ENCODE assay signal across 22 cellular contexts in the genomic region with DNA sequence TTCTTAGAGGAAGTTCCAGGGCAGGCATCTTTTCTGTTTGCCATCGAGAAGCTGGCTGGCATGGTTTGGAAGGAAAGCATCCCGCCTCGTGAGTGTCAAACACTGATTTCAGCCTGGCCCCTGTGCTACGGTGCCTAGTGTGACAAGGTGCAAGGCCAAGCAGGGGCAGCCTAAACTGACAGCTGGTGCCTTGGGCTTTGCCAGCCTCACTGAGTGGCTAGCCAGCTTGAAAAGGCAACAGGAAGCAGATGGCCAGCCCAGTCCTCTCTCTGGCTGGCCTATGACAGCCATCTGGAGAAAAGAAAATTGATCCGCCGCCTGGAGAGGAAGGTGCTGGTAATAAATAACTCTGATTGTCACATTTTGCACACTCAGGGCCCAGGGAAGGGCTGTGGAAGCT. TPM values are rescaled to one million over a fixed set of nuclear protein-coding genes. Genes with fewer than 3 reads are reported as not detected.
DNase-seq lines count a peak whose midpoint lies in the region; ATAC-seq, FAIRE-seq and TF ChIP-seq lines count a peak whose summit lies in the region.
"Had no signal": no experiment of that assay in that cellular context is flagged by ENCODE, and none has a peak within 500 bp of the region (broad histone marks: within the 10 kb centered on the region; RNA-seq: fewer than 3 reads in every experiment).

No MANE protein-coding gene starts in this region.

- TF ChIP-seq RAD21 in SK-N-SH (IDR thresholded peaks at IDR 0.05; ENCODE audit: low read length), result no peak
- TF ChIP-seq RAD21 in H1 (IDR thresholded peaks at IDR 0.05 in 1 of 2, conservative IDR thresholded peaks at IDR 0.05 in 1 of 2; ENCODE audit: low read depth in 2 of 2, low read length in 2 of 2), result no peak

- H3K4me3 ChIP-seq in SK-N-SH (ENCODE audit: low read depth in 2 of 2, low read length in 1 of 2) (no peak overlapping the region), H1 (ENCODE audit: extremely low read depth in 1 of 4, insufficient read depth in 2 of 4, low read depth in 3 of 4, low read length in 4 of 4) (no peak overlapping the region)
- H3K4me3 ChIP-seq: left ventricle myocardium inferior, uterus had no signal

- H3K27ac ChIP-seq in SK-N-SH (ENCODE audit: low read depth in 2 of 2, low read length in 1 of 2), result no peak overlapping the region
- no peak overlapping the region for H3K27ac ChIP-seq in H1 (ENCODE audit: low read depth, low read length)
- H3K27ac ChIP-seq: foreskin keratinocyte, left ventricle myocardium inferior, uterus had no signal

- H4K8ac ChIP-seq in H1 (ENCODE audit: extremely low read depth, insufficient read depth, low read length), result 0 out of 2 replicates have a peak overlapping the region, but pooled peaks have one; percentile 12

- H3K4me2 ChIP-seq in SK-N-SH (no peak overlapping the region), H1 (ENCODE audit: insufficient read depth in 1 of 2, low read depth in 2 of 2, low read length in 2 of 2) (no peak overlapping the region)

- FAIRE-seq in H1 (lab: Jason Lieb, UNC) (no peak), H54 (lab: Jason Lieb, UNC) (no peak)
- FAIRE-seq: TTC549 had no signal

- POLR2A ChIA-PET in SK-N-SH (lab: Yijun Ruan, JAX), result no interaction called here
- POLR2A ChIA-PET in H1 (lab: Charles Lee; ENCODE audit: partially characterized antibody), result interaction anchor here (0.6 to 1.1 kb wide), 2 partner anchors 29 to 43 kb away, joined by 3 to 4 read pairs; no protein-coding TSS in a partner anchor

- no peak overlapping the region for H3K9ac ChIP-seq in SK-N-SH
- no peak overlapping the region for H3K9ac ChIP-seq in H1 (replicated peaks in 1 of 4; ENCODE audit: extremely low read depth in 1 of 4, low read depth in 3 of 4, low read length in 3 of 4)

- H3K23ac ChIP-seq in H1 (ENCODE audit: insufficient read length), result no peak overlapping the region

- H4K5ac ChIP-seq in H1 (ENCODE audit: insufficient read length, low read depth, low read length), result no peak overlapping the region

- H2BK5ac ChIP-seq in H1 (ENCODE audit: low read depth, low read length), result no peak overlapping the region

- H3K9me3 ChIP-seq in SK-N-SH (no peaks in the 10 kb centered on the region), H1 (ENCODE audit: insufficient read depth in 2 of 2, low read depth in 1 of 2, low read length in 1 of 2) (no peaks in the 10 kb centered on the region)
- H3K9me3 ChIP-seq: left ventricle myocardium inferior, uterus had no signal

- H4K20me1 ChIP-seq in SK-N-SH (ENCODE audit: insufficient read depth) (no peaks in the 10 kb centered on the region), H1 (replicated peaks in 1 of 2; ENCODE audit: control insufficient read depth in 1 of 2, insufficient read depth in 2 of 2, low read length in 2 of 2) (no peaks in the 10 kb centered on the region)

- TF ChIP-seq CTCF in SK-N-SH (IDR thresholded peaks at IDR 0.05), result no peak
- TF ChIP-seq CTCF in H1 (IDR thresholded peaks at IDR 0.05; ENCODE audit: control extremely low read depth in 1 of 3, insufficient read depth in 1 of 3, low read depth in 1 of 3, low read length in 3 of 3), result no peak

- no peak overlapping the region for H4K91ac ChIP-seq in H1 (replicated peaks; ENCODE audit: insufficient read length, low read length)

- no peaks in the 10 kb centered on the region for H3K79me2 ChIP-seq in SK-N-SH (ENCODE audit: insufficient read depth)
- H3K79me2 ChIP-seq in H1 (ENCODE audit: control insufficient read depth in 1 of 2, insufficient read depth in 2 of 2, low read length in 2 of 2), result no peaks in the 10 kb centered on the region

- H3K4me1 ChIP-seq in SK-N-SH (ENCODE audit: control insufficient read depth in 1 of 2, insufficient read depth in 2 of 2, low read depth in 1 of 2, low read length in 1 of 2) (peaks cover 0 to 6% of the 10 kb centered on the region in 2 experiments; a peak in 1 of 4 replicates), H1 (replicated peaks in 1 of 4; ENCODE audit: control insufficient read depth in 3 of 4, insufficient read depth in 4 of 4, low read length in 3 of 4) (peaks cover 0 to 5% (median 1%) of the 10 kb centered on the region in 4 experiments; a peak in 3 of 7 replicates)
- H3K4me1 ChIP-seq: foreskin keratinocyte, left ventricle myocardium inferior, uterus had no signal

- H3K36me3 ChIP-seq in SK-N-SH (replicated peaks in 1 of 2; ENCODE audit: control insufficient read depth in 1 of 2, insufficient read depth in 2 of 2, low read length in 1 of 2), result no peaks in the 10 kb centered on the region
- no peaks in the 10 kb centered on the region for H3K36me3 ChIP-seq in H1 (ENCODE audit: control insufficient read depth in 2 of 4, insufficient read depth in 4 of 4, low read length in 3 of 4)
- H3K36me3 ChIP-seq: left ventricle myocardium inferior, uterus had no signal

- H2BK15ac ChIP-seq in H1 (ENCODE audit: low read length), result no peak overlapping the region

- no peaks in the 10 kb centered on the region for H3K79me1 ChIP-seq in H1 (ENCODE audit: low read depth, low read length)

- 44% methylated on average over 6 of the region's 6 CpGs for WGBS in SK-N-SH (ENCODE audit: low lambda C conversion rate)
- WGBS in H1 (ENCODE audit: extremely low coverage in 1 of 2, insufficient coverage in 1 of 2, insufficient read length in 1 of 2, insufficient replicate concordance in 2 of 2, low coverage in 1 of 2, low lambda C conversion rate in 2 of 2, missing lambda C conversion rate in 1 of 2), 2 experiments, result 91% methylated on average over 6 of the region's 6 CpGs; no CpG with 5 or more reads in 1 of the 2 experiments

- H3K23me2 ChIP-seq in H1 (ENCODE audit: low read depth, low read length), result no peaks in the 10 kb centered on the region; the same call in 1 of the 2 replicates

- no peak overlapping the region for H2BK20ac ChIP-seq in H1 (ENCODE audit: low read length)

- H2BK12ac ChIP-seq in H1 (ENCODE audit: low read depth, low read length), result no peak overlapping the region

- no peak overlapping the region for H3K4ac ChIP-seq in H1 (replicated peaks; ENCODE audit: insufficient read length, low read depth, low read length)

- no peak for TF ChIP-seq POLR2A in H1 (IDR thresholded peaks at IDR 0.05; ENCODE audit: control extremely low read depth in 1 of 2, low read depth in 2 of 2, low read length in 2 of 2)
- no peak for TF ChIP-seq POLR2A in H54 (IDR thresholded peaks at IDR 0.05; ENCODE audit: low read depth, low read length)

- TF ChIP-seq EP300 in SK-N-SH (IDR thresholded peaks at IDR 0.05; ENCODE audit: borderline replicate concordance in 1 of 2, low read depth in 1 of 2, low read length in 1 of 2), result no peak
- no peak for TF ChIP-seq EP300 in H1 (IDR thresholded peaks at IDR 0.05; ENCODE audit: borderline replicate concordance in 1 of 2, low read depth in 2 of 2, low read length in 2 of 2)

- H3K18ac ChIP-seq in H1 (ENCODE audit: extremely low read depth, low read length), result no peak overlapping the region

- ATAC-seq in SK-N-SH treated with all-trans-retinoic acid at 6 μM for 48 hours, result no peak
- ATAC-seq: foreskin keratinocyte had no signal

- CTCF ChIA-PET in SK-N-SH (lab: Yijun Ruan, JAX) (no interaction called here), H1 (lab: Charles Lee; ENCODE audit: partially characterized antibody) (interaction anchor here (0.8 to 1.0 kb wide), 2 partner anchors 11 to 12 kb away, joined by 3 read pairs; no protein-coding TSS in a partner anchor)

- no peak overlapping the region for H3K14ac ChIP-seq in H1 (ENCODE audit: insufficient read length)

- H3K27me3 ChIP-seq in SK-N-SH (ENCODE audit: insufficient read depth), result no peaks in the 10 kb centered on the region
- H3K27me3 ChIP-seq in H1 (replicated peaks in 1 of 4; ENCODE audit: control insufficient read depth in 3 of 4, extremely low read depth in 1 of 4, insufficient read depth in 3 of 4, low read length in 3 of 4), result no peaks in the 10 kb centered on the region
- H3K27me3 ChIP-seq: foreskin keratinocyte, uterus had no signal

- DNase-seq in SK-N-SH (peak; percentile 32), NCI-H510A (lab: John Stamatoyannopoulos, UW) (peak; percentile 50), H1 (ENCODE audit: low read depth in 1 of 2, low spot score in 2 of 2) (no peak), H54 (ENCODE audit: insufficient read length, low spot score) (no peak), NCI-H146 (lab: John Stamatoyannopoulos, UW) (no peak), T1000 (lab: John Stamatoyannopoulos, UW) (no peak), dedifferentiated amniotic fluid mesenchymal stem cell (ENCODE audit: extremely low spot score) (no peak)
- DNase-seq: ACHN; activated CD8-positive, alpha-beta memory T cell treated with anti-CD3 and anti-CD28 coated beads, Interleukin-2, amount 50 U/mL, for 48 hours; activated naive CD4-positive, alpha-beta T cell; CD4-positive, CD25-positive, alpha-beta regulatory T cell; foreskin keratinocyte; left ventricle myocardium inferior; NCI-H226; stimulated activated CD4-positive, alpha-beta T cell treated with anti-CD3 and anti-CD28 coated beads, Interleukin-4, amount 100 ng/mL, for 24 hours; uterus had no signal

- no peak overlapping the region for H2BK120ac ChIP-seq in H1 (replicated peaks; ENCODE audit: low read depth, low read length)

- no peaks in the 10 kb centered on the region for H3F3A ChIP-seq in SK-N-SH (replicated peaks; ENCODE audit: insufficient read depth)

- H2AFZ ChIP-seq in SK-N-SH (ENCODE audit: low read depth) (no peak overlapping the region), H1 (ENCODE audit: low read length) (no peak overlapping the region)

- H3K9me2 ChIP-seq in SK-N-SH, result no peaks in the 10 kb centered on the region

- H3K56ac ChIP-seq in H1 (replicated peaks; ENCODE audit: insufficient read length, low read depth, low read length), result no peak overlapping the region

- H2AK5ac ChIP-seq in H1 (ENCODE audit: low read depth, low read length), result no peak overlapping the region

TF ChIP-seq in SK-N-SH treated with all-trans-retinoic acid at 6 μM for 48 hours, 23 proteins besides CTCF, POLR2A, EP300 and RAD21 (continues in another document):
- TF ChIP-seq ZNF8 (CRISPR knock-in tag; IDR thresholded peaks at IDR 0.05), result no peak
- TF ChIP-seq ISL1 (CRISPR knock-in tag; IDR thresholded peaks at IDR 0.05), result no peak
- TF ChIP-seq GLIS3 (CRISPR knock-in tag; IDR thresholded peaks at IDR 0.05), result no peak

TF ChIP-seq in H1, 55 proteins besides CTCF, POLR2A, EP300 and RAD21 (continues in another document):
- TF ChIP-seq PHF8 (conservative IDR thresholded peaks at IDR 0.05; ENCODE audit: low read depth, low read length), result no peak
- no peak for TF ChIP-seq CHD2 (IDR thresholded peaks at IDR 0.05; ENCODE audit: low read length)

RNA-seq across cellular contexts. Expression of gene C3orf85, which starts 52.2 kb away (rescaled TPM):
- not detected in 2 replicates for polyA plus RNA-seq in SK-N-SH (2012; rRNA removed)
- not detected in 2 replicates for polyA plus RNA-seq in SK-N-SH (2012; cell fraction: cytosol; rRNA removed)
- not detected in 2 replicates for polyA plus RNA-seq in SK-N-SH (2012; cell fraction: nucleus; rRNA removed)
- not detected in 2 replicates for total RNA-seq in H1 (2021; fragmentation: NEBNext Ultra II Directional; extraction: Animal tissue kit (Norgen Biotek cat#: 25700))
- polyA plus RNA-seq in H1 (2011; rRNA removed), result not detected in 2 replicates
- polyA plus RNA-seq in H1 (2011; cell fraction: cytosol; rRNA removed), result not detected
- polyA plus RNA-seq in H1 (2011; cell fraction: nucleus; rRNA removed), result not detected
- polyA plus RNA-seq in H1 (2012, experiment 1 of 2), result not detected in 4 replicates
- not detected for polyA plus RNA-seq in H1 (2012, experiment 2 of 2)
- polyA plus RNA-seq in H1 (2013, experiment 1 of 2), result not detected
- not detected for polyA plus RNA-seq in H1 (2013, experiment 2 of 2)
- not detected in 2 replicates for polyA minus RNA-seq in H1 (2011; rRNA and poly(A)+ RNA removed)
- polyA minus RNA-seq in H1 (2011; cell fraction: cytosol; rRNA and poly(A)+ RNA removed), result not detected
- not detected for polyA minus RNA-seq in H1 (2011; cell fraction: nucleus; rRNA and poly(A)+ RNA removed)
- total RNA-seq: activated CD4-positive, alpha-beta T cell treated with anti-CD3 and anti-CD28 coated beads, Interleukin-2, amount 10 ng/mL, durations not matched to agents 24 days and 14 days; CD4-positive, CD25-positive, alpha-beta regulatory T cell; foreskin keratinocyte; left ventricle myocardium inferior; M059J; osteocyte; subcutaneous adipose tissue; uterus had no signal
- polyA plus RNA-seq: CD4-positive, CD25-positive, alpha-beta regulatory T cell; foreskin keratinocyte had no signal

Comparison
In these comparisons a context has a peak if more than half of its experiments do, and no peak if none do; other contexts are left out.
1. DNase-seq: peak in SK-N-SH (single experiment) and NCI-H510A (single experiment); none in H1 (0 of 2), H54 (single experiment), NCI-H146 (single experiment), T1000 (single experiment) and dedifferentiated amniotic fluid mesenchymal stem cell (single experiment).